In genomic region chr3:190205739-190206138, GRCh38 we compare ENCODE assay signal across 9 cellular contexts.
DNase-seq lines count a peak whose midpoint lies in the region; ATAC-seq and TF ChIP-seq lines count a peak whose summit lies in the region.
"Had no signal": no experiment of that assay in that cellular context is flagged by ENCODE, and none has a peak within 500 bp of the region (broad histone marks: within the 10 kb centered on the region; RNA-seq: fewer than 3 reads in every experiment).

No MANE protein-coding gene starts in this region.

- TF ChIP-seq CTCF in AG10803 (conservative IDR thresholded peaks at IDR 0.05; ENCODE audit: low read length), result no peak

- peak; percentile 55 for ATAC-seq in GM19372 (IDR thresholded peaks at IDR 0.05; ENCODE audit: low read depth, unreplicated experiment)
- peak; percentile 82 for ATAC-seq in HG03159 (IDR thresholded peaks at IDR 0.05; ENCODE audit: unreplicated experiment)

- DNase-seq in AG10803 (ENCODE audit: low read depth) (peak; percentile 44), astrocyte of the hippocampus (ENCODE audit: low read depth, low spot score) (peak; percentile 22), DMS79 treated with DMSO at 0.1 percent for 48 hours (lab: John Stamatoyannopoulos, UW) (no peak), GOT3 (lab: John Stamatoyannopoulos, UW) (no peak), NCI-H2227 (lab: John Stamatoyannopoulos, UW; ENCODE audit: unreplicated experiment) (no peak), GDM1 (lab: John Stamatoyannopoulos, UW) (no peak)
- DNase-seq: NCI-H748 treated with DMSO at 0.1 percent for 48 hours had no signal

- H3K4me3 ChIP-seq in AG10803 (ENCODE audit: low read length), result no peak overlapping the region

Comparison
In these comparisons a context has a peak if more than half of its experiments do, and no peak if none do; other contexts are left out.
1. DNase-seq: peak in AG10803 (single experiment) and astrocyte of the hippocampus (single experiment); none in DMS79 treated with DMSO at 0.1 percent for 48 hours (single experiment), GOT3 (single experiment), NCI-H2227 (single experiment) and GDM1 (single experiment).